Comparison of ENCODE assay signal across 8 cellular contexts in the genomic region with DNA sequence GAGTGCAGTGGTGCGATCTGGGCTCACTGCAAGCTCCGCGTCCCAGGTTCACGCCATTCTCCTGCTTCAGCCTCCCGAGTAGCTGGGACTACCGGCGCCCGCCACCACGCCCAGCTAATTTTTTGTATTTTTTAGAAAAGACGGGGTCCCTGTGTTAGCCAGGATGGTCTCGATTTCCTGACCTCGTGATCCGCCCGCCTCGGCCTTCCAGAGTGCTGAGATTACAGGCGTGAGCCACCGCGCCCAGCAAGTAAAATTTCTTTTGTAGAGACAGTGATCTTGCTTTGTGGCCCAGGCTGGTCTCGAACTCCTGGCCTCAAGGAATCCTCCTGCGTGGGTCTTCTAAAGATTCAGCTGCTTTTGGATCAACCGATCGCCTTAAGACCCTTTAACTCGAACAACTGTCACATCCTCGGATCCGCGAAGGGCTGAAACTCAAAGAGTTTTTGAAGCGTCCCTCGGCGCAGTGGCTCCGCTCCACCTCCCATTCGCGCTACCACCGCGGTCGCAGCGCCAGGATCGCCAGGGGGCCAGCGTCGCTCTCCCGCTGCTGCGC. TPM values are rescaled to one million over a fixed set of nuclear protein-coding genes. Genes with fewer than 3 reads are reported as not detected.
DNase-seq lines count a peak whose midpoint lies in the region; ATAC-seq and TF ChIP-seq lines count a peak whose summit lies in the region.
"Not testable (repeated sequence)": the region's sequence is repeated elsewhere in the genome, so short reads cannot be mapped to it uniquely, and the experiment has no call there.

No MANE protein-coding gene starts in this region.

- H3K9me3 Mint-ChIP-seq in activated CD4-positive, alpha-beta T cell treated with anti-CD3 and anti-CD28 coated beads, Interleukin-2, amount 10 ng/mL, durations not matched to agents 24 days and 14 days, result not testable (repeated sequence)

- H3K4me3 ChIP-seq in DND-41 (ENCODE audit: low read depth in 1 of 2, low read length in 2 of 2) (peak overlapping the region; percentile 79 to 84), Karpas-422 (ENCODE audit: low read length) (peak overlapping the region; percentile 99), brain microvascular endothelial cell (ENCODE audit: low read depth, low read length) (peak overlapping the region; percentile 84), fibroblast of pulmonary artery (replicated peaks; ENCODE audit: low read depth, low read length) (peak overlapping the region; percentile 84), lung (peak overlapping the region; percentile 61), prostate gland (peak overlapping the region; percentile 88 to 92), upper lobe of left lung (peak overlapping the region; percentile 60 to 94 (median 84))

- H3K27ac ChIP-seq in DND-41 (ENCODE audit: low read length) (peak overlapping the region; percentile 86), Karpas-422 (ENCODE audit: low read length) (peak overlapping the region; percentile 89), brain microvascular endothelial cell (peak overlapping the region; percentile 95), lung (ENCODE audit: low read depth in 1 of 2, low read length in 1 of 2) (peak overlapping the region; percentile 94 to 99), prostate gland (peak overlapping the region; percentile 97 to 98), upper lobe of left lung (peak overlapping the region; percentile 97 to 99 (median 98))

- not testable (repeated sequence) for H3K27me3 Mint-ChIP-seq in activated CD4-positive, alpha-beta T cell treated with anti-CD3 and anti-CD28 coated beads, Interleukin-2, amount 10 ng/mL, durations not matched to agents 24 days and 14 days

- not testable (repeated sequence) for ATAC-seq in DND-41 (ENCODE audit: insufficient read depth, low read depth); lung (ENCODE audit: insufficient read depth, low FRiP score); upper lobe of left lung (ENCODE audit: low FRiP score in 2 of 2)

- 9 to 11% methylated on average over 41 of the region's 41 CpGs for WGBS in lung, 2 donors
- WGBS in prostate gland, result 8% methylated on average over 41 of the region's 41 CpGs
- 7 to 10% methylated on average over 32 to 41 of the region's 41 CpGs for WGBS in upper lobe of left lung, 2 donors

- peak overlapping the region; percentile 97 for H3K27ac Mint-ChIP-seq in activated CD4-positive, alpha-beta T cell treated with anti-CD3 and anti-CD28 coated beads, Interleukin-2, amount 10 ng/mL, durations not matched to agents 24 days and 14 days

- H3K9me2 ChIP-seq in Karpas-422 (replicated peaks; ENCODE audit: insufficient read depth, low read length), result not testable (repeated sequence)

- not testable (repeated sequence) for TF ChIP-seq POLR2A in prostate gland (IDR thresholded peaks at IDR 0.05); upper lobe of left lung (IDR thresholded peaks at IDR 0.05)

- TF ChIP-seq EP300 in upper lobe of left lung (IDR thresholded peaks at IDR 0.05), result not testable (repeated sequence)

- H3K27me3 ChIP-seq in DND-41 (ENCODE audit: insufficient read depth, low read length, poor library complexity); Karpas-422 (ENCODE audit: low read length); brain microvascular endothelial cell (replicated peaks); lung (ENCODE audit: control insufficient read depth, insufficient read depth); prostate gland (replicated peaks; ENCODE audit: insufficient read depth); upper lobe of left lung: not testable (repeated sequence)

- peaks cover 22% of the 10 kb centered on the region for H3K4me1 Mint-ChIP-seq in activated CD4-positive, alpha-beta T cell treated with anti-CD3 and anti-CD28 coated beads, Interleukin-2, amount 10 ng/mL, durations not matched to agents 24 days and 14 days

- peak; percentile 36 for TF ChIP-seq CTCF in DND-41 (IDR thresholded peaks at IDR 0.05; ENCODE audit: borderline replicate concordance, extremely low read depth, low read length, poor library complexity, severe bottlenecking)
- TF ChIP-seq CTCF in brain microvascular endothelial cell (IDR thresholded peaks at IDR 0.05; ENCODE audit: low read depth, low read length, missing control alignments), result peak; percentile 34
- peak; percentile 16 for TF ChIP-seq CTCF in fibroblast of pulmonary artery (IDR thresholded peaks at IDR 0.05; ENCODE audit: low read length, missing control alignments)
- TF ChIP-seq CTCF in lung (IDR thresholded peaks at IDR 0.05; ENCODE audit: control extremely low read depth, extremely low read depth), result not testable (repeated sequence)
- TF ChIP-seq CTCF in prostate gland (IDR thresholded peaks at IDR 0.05), result peak; percentile 11 to 49 (median 41)
- peak in 3 of 6 experiments; percentile 21 to 47 (median 43) for TF ChIP-seq CTCF in upper lobe of left lung (IDR thresholded peaks at IDR 0.05)

- H2AFZ ChIP-seq in DND-41 (ENCODE audit: low read depth, low read length) (peak overlapping the region; percentile 93), Karpas-422 (ENCODE audit: low read length) (peak overlapping the region; percentile 64; the same call in 1 of the 2 replicates)

- DNase-seq in DND-41; Karpas-422; activated CD4-positive, alpha-beta T cell treated with anti-CD3 and anti-CD28 coated beads, Interleukin-2, amount 10 ng/mL, durations not matched to agents 24 days and 14 days; brain microvascular endothelial cell; fibroblast of pulmonary artery (ENCODE audit: low read depth); lung (ENCODE audit: low spot score); prostate gland (ENCODE audit: low spot score): not testable (repeated sequence)
- DNase-seq in upper lobe of left lung, result peak in 1 of 2 donors; percentile 52

- not testable (repeated sequence) for H3K9me3 ChIP-seq in DND-41 (ENCODE audit: insufficient read depth, low read length, severe bottlenecking); Karpas-422 (ENCODE audit: low read length); lung (ENCODE audit: control insufficient read depth in 2 of 2, insufficient read depth in 1 of 2, low read length in 1 of 2); prostate gland; upper lobe of left lung

- H3K79me2 ChIP-seq in DND-41 (ENCODE audit: insufficient read depth, low read length) (peaks cover 52% of the 10 kb centered on the region), Karpas-422 (ENCODE audit: low read length) (peaks cover 60% of the 10 kb centered on the region)

- H3K4me1 ChIP-seq in DND-41 (ENCODE audit: insufficient read depth, low read length) (peaks cover 27% of the 10 kb centered on the region), Karpas-422 (ENCODE audit: low read length) (peaks cover 20% of the 10 kb centered on the region), upper lobe of left lung (peaks cover 11 to 25% (median 19%) of the 10 kb centered on the region in 4 donors)
- not testable (repeated sequence) for H3K4me1 ChIP-seq in lung (ENCODE audit: control insufficient read depth in 2 of 2, insufficient read depth in 2 of 2, low read length in 2 of 2); prostate gland (replicated peaks)

- peak overlapping the region; percentile 93 for H3K4me2 ChIP-seq in DND-41 (ENCODE audit: insufficient read depth, low read length)
- peak overlapping the region; percentile 97 for H3K4me2 ChIP-seq in Karpas-422 (ENCODE audit: low read depth, low read length, poor library complexity, severe bottlenecking)

- in situ Hi-C loops in brain microvascular endothelial cell (cut with HindIII; ENCODE audit: low pct_ligation_motif_present, low sequenced_read_pairs), result not testable (repeated sequence)

- intact Hi-C loops in activated CD4-positive, alpha-beta T cell treated with anti-CD3 and anti-CD28 coated beads, Interleukin-2, amount 10 ng/mL, durations not matched to agents 24 days and 14 days (cut with micrococcal nuclease), result loop anchor here (1.0 to 10.0 kb wide), 8 partner anchors 25 to 539 kb away; partner anchors contain the start of genes CRCP, KCTD7, RABGEF1 and TMEM248
- intact Hi-C loops in prostate gland (cut with DNase I), result loop anchor here (10.0 kb wide), 3 partner anchors 91 to 191 kb away; partner anchors contain the start of gene RABGEF1

- H3K36me3 ChIP-seq in DND-41 (ENCODE audit: insufficient read depth, low read length); Karpas-422 (ENCODE audit: insufficient read depth, low read length); brain microvascular endothelial cell (replicated peaks); lung (ENCODE audit: control insufficient read depth in 2 of 2, insufficient read depth in 2 of 2, low read length in 2 of 2); prostate gland; upper lobe of left lung: not testable (repeated sequence)

- peak overlapping the region; percentile 81 for H3K9ac ChIP-seq in DND-41 (ENCODE audit: low read depth, low read length)
- peak overlapping the region; percentile 98 for H3K9ac ChIP-seq in Karpas-422 (ENCODE audit: low read length)

- not testable (repeated sequence) for H4K20me1 ChIP-seq in DND-41 (ENCODE audit: insufficient read depth, low read length); Karpas-422 (ENCODE audit: insufficient read depth, low read depth, low read length)

- not testable (repeated sequence) for H3K36me3 Mint-ChIP-seq in activated CD4-positive, alpha-beta T cell treated with anti-CD3 and anti-CD28 coated beads, Interleukin-2, amount 10 ng/mL, durations not matched to agents 24 days and 14 days (ENCODE audit: low read depth)

- H3K4me3 Mint-ChIP-seq in activated CD4-positive, alpha-beta T cell treated with anti-CD3 and anti-CD28 coated beads, Interleukin-2, amount 10 ng/mL, durations not matched to agents 24 days and 14 days, result peak overlapping the region; percentile 97

RNA-seq across cellular contexts. Expression of gene KCTD7, which starts 25.1 kb away (rescaled TPM):
- total RNA-seq in Karpas-422 (2014; rRNA removed; shearing (Covaris generic); ENCODE audit: low replicate concordance), result 20.9 and 23.2 TPM in 2 replicates
- 8.9 and 9.2 TPM in 2 replicates for total RNA-seq in activated CD4-positive, alpha-beta T cell treated with anti-CD3 and anti-CD28 coated beads, Interleukin-2, amount 10 ng/mL, durations not matched to agents 24 days and 14 days
- total RNA-seq in lung (10 to 100 TPM; 10.2 to 19.7 TPM), prostate gland (10 to 100 TPM; 17.7 to 61.0 TPM), upper lobe of left lung (10 to 100 TPM in 5 of 6 donors, 1 to 10 TPM in 1; 6.1 to 38.8 (median 13.5) TPM)
- polyA plus RNA-seq in lung, result 1 to 10 TPM; 4.9 TPM
